7 cellular contexts compared by ENCODE assay signal in the genomic region with DNA sequence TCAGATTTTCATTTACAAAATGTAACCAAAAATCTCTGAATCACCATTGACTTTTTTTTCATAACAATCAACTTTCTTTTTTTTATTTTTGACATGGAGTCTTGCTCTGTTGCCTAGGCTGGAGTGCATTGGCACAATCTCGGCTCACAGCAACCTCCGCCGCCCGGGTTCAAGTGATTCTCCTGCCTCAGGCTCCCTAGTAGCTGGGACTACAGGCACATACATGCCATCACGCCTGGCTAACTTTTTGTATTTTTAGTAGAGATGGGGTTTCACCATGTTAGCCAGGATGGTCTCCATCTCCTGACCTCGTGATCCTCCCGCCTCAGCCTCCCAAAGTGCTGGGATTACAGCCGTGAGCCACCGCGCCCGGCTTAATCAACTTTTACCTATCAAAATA. TPM values are rescaled to one million over a fixed set of nuclear protein-coding genes. Genes with fewer than 3 reads are reported as not detected.
A peak's percentile ranks its signal among the peaks of the same experiment; 100 is the strongest.
DNase-seq lines count a peak whose midpoint lies in the region; ATAC-seq, FAIRE-seq and TF ChIP-seq lines count a peak whose summit lies in the region.
"Not testable (repeated sequence)": the region's sequence is repeated elsewhere in the genome, so short reads cannot be mapped to it uniquely, and the experiment has no call there.

No MANE protein-coding gene starts in this region.

- not testable (repeated sequence) for H3K4me3 Mint-ChIP-seq in chondrocyte (ENCODE audit: unreplicated experiment); osteocyte (ENCODE audit: unreplicated experiment)

- not testable (repeated sequence) for H3K9me3 ChIP-seq in kidney (ENCODE audit: control insufficient read depth in 1 of 2, low read length in 2 of 2); suprapubic skin; upper lobe of right lung

- TF ChIP-seq CTCF in chondrocyte (IDR thresholded peaks at IDR 0.05); kidney (IDR thresholded peaks at IDR 0.05; ENCODE audit: borderline replicate concordance, extremely low read depth, insufficient read depth); osteocyte (IDR thresholded peaks at IDR 0.05); suprapubic skin (IDR thresholded peaks at IDR 0.05); upper lobe of right lung (IDR thresholded peaks at IDR 0.05): not testable (repeated sequence)

- not testable (repeated sequence) for H3K27me3 ChIP-seq in suprapubic skin, upper lobe of right lung

- FAIRE-seq in kidney (lab: Jason Lieb, UNC) = not testable (repeated sequence)

- not testable (repeated sequence) for H3K27ac ChIP-seq in kidney (ENCODE audit: low read depth in 2 of 2, low read length in 2 of 2); suprapubic skin; upper lobe of right lung

- not testable (repeated sequence) for TF ChIP-seq POLR2A in suprapubic skin (IDR thresholded peaks at IDR 0.05)

- not testable (repeated sequence) for H3K36me3 ChIP-seq in kidney (ENCODE audit: control insufficient read depth in 1 of 2, insufficient read depth in 2 of 2, low read length in 2 of 2); suprapubic skin; upper lobe of right lung

- H3K27ac Mint-ChIP-seq in chondrocyte (ENCODE audit: unreplicated experiment); osteocyte (ENCODE audit: unreplicated experiment): not testable (repeated sequence)

- WGBS in suprapubic skin = 92% methylated on average over 11 of the region's 11 CpGs

- H3K4me3 ChIP-seq in kidney (ENCODE audit: low read length in 2 of 2); suprapubic skin; upper lobe of right lung: not testable (repeated sequence)

- not testable (repeated sequence) for ATAC-seq in left ventricle myocardium superior, sciatic nerve, upper lobe of right lung

- H3K9ac ChIP-seq in kidney (ENCODE audit: low read length in 2 of 2) = not testable (repeated sequence)

- intact Hi-C loops in left ventricle myocardium superior (cut with micrococcal nuclease); kidney (cut with DNase I); sciatic nerve (cut with DNase I); upper lobe of right lung (cut with DNase I): not testable (repeated sequence)

- H3K36me3 Mint-ChIP-seq in chondrocyte (ENCODE audit: low read depth) = peaks cover 15% of the 10 kb centered on the region
- H3K36me3 Mint-ChIP-seq in osteocyte (ENCODE audit: unreplicated experiment) = peaks cover 17% of the 10 kb centered on the region

- H3K9me3 Mint-ChIP-seq in chondrocyte (ENCODE audit: low read depth); osteocyte (ENCODE audit: unreplicated experiment): not testable (repeated sequence)

- not testable (repeated sequence) for H3K4me1 Mint-ChIP-seq in chondrocyte (ENCODE audit: low read depth); osteocyte (ENCODE audit: unreplicated experiment)

- H3K4me1 ChIP-seq in kidney (ENCODE audit: control insufficient read depth in 1 of 2, insufficient read depth in 1 of 2, low read depth in 1 of 2, low read length in 2 of 2); suprapubic skin; upper lobe of right lung: not testable (repeated sequence)

- not testable (repeated sequence) for TF ChIP-seq EP300 in suprapubic skin (IDR thresholded peaks at IDR 0.05)

- DNase-seq in chondrocyte (ENCODE audit: low spot score) (peak; percentile 77), left ventricle myocardium superior (peak; percentile 20), kidney (peak; percentile 73), osteocyte (ENCODE audit: extremely low spot score, unreplicated experiment) (peak; percentile 83), sciatic nerve (ENCODE audit: low spot score) (peak; percentile 53), suprapubic skin (ENCODE audit: low spot score in 2 of 2) (peak; percentile 56 to 74), upper lobe of right lung (peak; percentile 63)

- not testable (repeated sequence) for H3K27me3 Mint-ChIP-seq in chondrocyte (ENCODE audit: low read depth); osteocyte (ENCODE audit: unreplicated experiment)

RNA-seq across cellular contexts. Expression of a gene that starts 51.7 kb away (rescaled TPM):
- 29.9 to 50.8 TPM (median 33.8 TPM) in 3 replicates for total RNA-seq in chondrocyte
- total RNA-seq in left ventricle myocardium superior = 6.8 TPM
- total RNA-seq in kidney = 26.2 TPM
- 0.15 TPM for polyA plus RNA-seq in kidney (ENCODE audit: insufficient read depth, low read depth, low replicate concordance)
- 41.7 and 45.0 TPM in 2 replicates for total RNA-seq in osteocyte
- total RNA-seq in sciatic nerve = 81.0 TPM
- 100 to 1,000 TPM in 1 of 4 donors, 10 to 100 TPM in 3; 11.8 to 113 (median 22.3) TPM for total RNA-seq in suprapubic skin
- 24.3 TPM for total RNA-seq in upper lobe of right lung

Comparison
In these comparisons a context has a peak if more than half of its experiments do, and no peak if none do; other contexts are left out.
1. DNase-seq: peak in every context shown above with its lines; median percentile 83 in osteocyte; 77 in chondrocyte; 73 in kidney; 65 in suprapubic skin; 63 in upper lobe of right lung; 53 in sciatic nerve; 20 in left ventricle myocardium superior.